ENCODE assay signal across 15 cellular contexts in genomic region chr6:46900266-46900665, GRCh38. TPM values are rescaled to one million over a fixed set of nuclear protein-coding genes. Genes with fewer than 3 reads are reported as not detected.
DNase-seq lines count a peak whose midpoint lies in the region; ATAC-seq, FAIRE-seq and TF ChIP-seq lines count a peak whose summit lies in the region.
"Had no signal": no experiment of that assay in that cellular context is flagged by ENCODE, and none has a peak within 500 bp of the region (broad histone marks: within the 10 kb centered on the region; RNA-seq: fewer than 3 reads in every experiment).

No MANE protein-coding gene starts in this region.

- H3K27ac ChIP-seq in heart right ventricle (peak overlapping the region in 7 of 10 donors; percentile 6 to 83 (median 63)), lower lobe of right lung (peak overlapping the region; percentile 63), subcutaneous abdominal adipose tissue (ENCODE audit: low read depth, low read length) (peak overlapping the region; percentile 67)
- H3K27ac ChIP-seq: 22Rv1, BLaER1, GM23248 had no signal

- H3K27me3 ChIP-seq in heart right ventricle (no peaks in the 10 kb centered on the region), lower lobe of right lung (ENCODE audit: low read depth) (no peaks in the 10 kb centered on the region), subcutaneous abdominal adipose tissue (ENCODE audit: control insufficient read depth in 5 of 5, insufficient read depth in 4 of 5, low read length in 5 of 5) (peaks cover 0 to 4% (median 0%) of the 10 kb centered on the region in 5 donors)
- H3K27me3 ChIP-seq: BLaER1 had no signal

- no peak for FAIRE-seq in GM12892 (lab: Jason Lieb, UNC)
- FAIRE-seq: H54 had no signal

- H3K4me1 ChIP-seq in heart right ventricle (peaks cover 8 to 94% (median 59%) of the 10 kb centered on the region in 9 donors), lower lobe of right lung (peaks cover 69% of the 10 kb centered on the region), subcutaneous abdominal adipose tissue (ENCODE audit: control insufficient read depth in 5 of 5, insufficient read depth in 5 of 5, low read length in 5 of 5) (peaks cover 0 to 64% (median 5%) of the 10 kb centered on the region in 5 donors)
- H3K4me1 ChIP-seq: BLaER1 had no signal

- H3K4me3 Mint-ChIP-seq in endothelial cell (ENCODE audit: unreplicated experiment) = peak overlapping the region; percentile 33
- H3K4me3 Mint-ChIP-seq: CD8-positive, alpha-beta memory T cell had no signal

- peaks cover 5% of the 10 kb centered on the region for H3K27me3 Mint-ChIP-seq in endothelial cell (ENCODE audit: unreplicated experiment)

- TF ChIP-seq CTCF in heart right ventricle (IDR thresholded peaks at IDR 0.05) (no peak), endothelial cell (IDR thresholded peaks at IDR 0.05; ENCODE audit: unreplicated experiment) (no peak), lower lobe of right lung (IDR thresholded peaks at IDR 0.05) (no peak), GM13977 (IDR thresholded peaks at IDR 0.05; ENCODE audit: extremely low read depth, insufficient read depth, missing control alignments) (no peak)

- no peak overlapping the region for H3K4me3 ChIP-seq in heart right ventricle
- no peak overlapping the region for H3K4me3 ChIP-seq in lower lobe of right lung
- H3K4me3 ChIP-seq in subcutaneous abdominal adipose tissue (ENCODE audit: low read depth in 1 of 5, low read length in 5 of 5) = no peak overlapping the region
- H3K4me3 ChIP-seq: BLaER1, GM23248 had no signal

- DNase-seq in heart right ventricle = no peak
- no peak for DNase-seq in cardiac septum (ENCODE audit: low spot score)
- DNase-seq in endothelial cell (ENCODE audit: low spot score) = no peak
- DNase-seq in lower lobe of right lung = no peak
- no peak for DNase-seq in GM12892 (ENCODE audit: insufficient read length)
- DNase-seq in GM13977 (ENCODE audit: low spot score) = no peak
- DNase-seq in AG08396 (ENCODE audit: low spot score) = no peak
- DNase-seq: AML-193; CD8-positive, alpha-beta memory T cell; DMS53; GM23248 had no signal

- peaks cover 73% of the 10 kb centered on the region for H3K4me1 Mint-ChIP-seq in endothelial cell (ENCODE audit: unreplicated experiment)
- H3K4me1 Mint-ChIP-seq: CD8-positive, alpha-beta memory T cell had no signal

- H3K36me3 ChIP-seq in heart right ventricle (peaks cover 0 to 47% (median 0%) of the 10 kb centered on the region in 9 donors), lower lobe of right lung (peaks cover 29% of the 10 kb centered on the region), subcutaneous abdominal adipose tissue (ENCODE audit: control insufficient read depth in 5 of 5, insufficient read depth in 5 of 5, low read length in 5 of 5) (peaks cover 0 to 13% (median 8%) of the 10 kb centered on the region in 5 donors)
- H3K36me3 ChIP-seq: BLaER1 had no signal

- ATAC-seq in heart right ventricle (no peak), lower lobe of right lung (no peak)

- in situ Hi-C loops in GM13977 (cut with MboI; ENCODE audit: low pct_unique_long_range_greater_than_20kb, low sequenced_read_pairs, unreplicated experiment) = no loop called here

- TF ChIP-seq POLR2A in GM12892 (IDR thresholded peaks at IDR 0.05; ENCODE audit: low read depth, low read length) = no peak

- H3K9me3 ChIP-seq in heart right ventricle (no peaks in the 10 kb centered on the region), lower lobe of right lung (no peaks in the 10 kb centered on the region), subcutaneous abdominal adipose tissue (ENCODE audit: control insufficient read depth in 5 of 5, low read length in 5 of 5) (no peaks in the 10 kb centered on the region)
- H3K9me3 ChIP-seq: BLaER1 had no signal

- 47 to 66% methylated on average over 3 of the region's 3 CpGs for WGBS in heart right ventricle, 2 donors

- H3K36me3 Mint-ChIP-seq in endothelial cell (ENCODE audit: low read depth, unreplicated experiment) = peaks cover 86% of the 10 kb centered on the region

- H3K9me3 Mint-ChIP-seq in endothelial cell (ENCODE audit: unreplicated experiment) = no peaks in the 10 kb centered on the region
- H3K9me3 Mint-ChIP-seq: CD8-positive, alpha-beta memory T cell had no signal

- H3K27ac Mint-ChIP-seq in endothelial cell (ENCODE audit: unreplicated experiment) = no peak overlapping the region
- H3K27ac Mint-ChIP-seq: CD8-positive, alpha-beta memory T cell had no signal

- intact Hi-C loops in heart right ventricle (cut with DNase I) = loop anchor here in 3 of 10 donors (5.0 to 10.0 kb wide), 4 partner anchors 45 to 87 kb away; no protein-coding TSS in a partner anchor
- intact Hi-C loops in cardiac septum (cut with DNase I) = no loop called here
- intact Hi-C loops in lower lobe of right lung (cut with DNase I) = no loop called here

- H3K9ac ChIP-seq in subcutaneous abdominal adipose tissue (ENCODE audit: low read length in 5 of 5) = no peak overlapping the region
- H3K9ac ChIP-seq: BLaER1, GM23248 had no signal

RNA-seq across cellular contexts. Expression of gene ADGRF5, which starts 21.5 kb away (rescaled TPM):
- total RNA-seq in heart right ventricle (10 to 100 TPM; 27.1 to 92.1 (median 35.4) TPM), cardiac septum (34.7 TPM), endothelial cell (ENCODE audit: unreplicated experiment) (250 TPM), lower lobe of right lung (238 TPM)
- polyA plus RNA-seq in heart right ventricle = 10 to 100 TPM; 28.8 to 44.7 TPM
- not detected for polyA plus RNA-seq in GM12892 (2012; ENCODE audit: missing spikeins)
- total RNA-seq: CD8-positive, alpha-beta memory T cell had no signal
- polyA plus RNA-seq: CD8-positive, alpha-beta memory T cell had no signal
